ENCODE assay signal across 19 cellular contexts in the genomic region with DNA sequence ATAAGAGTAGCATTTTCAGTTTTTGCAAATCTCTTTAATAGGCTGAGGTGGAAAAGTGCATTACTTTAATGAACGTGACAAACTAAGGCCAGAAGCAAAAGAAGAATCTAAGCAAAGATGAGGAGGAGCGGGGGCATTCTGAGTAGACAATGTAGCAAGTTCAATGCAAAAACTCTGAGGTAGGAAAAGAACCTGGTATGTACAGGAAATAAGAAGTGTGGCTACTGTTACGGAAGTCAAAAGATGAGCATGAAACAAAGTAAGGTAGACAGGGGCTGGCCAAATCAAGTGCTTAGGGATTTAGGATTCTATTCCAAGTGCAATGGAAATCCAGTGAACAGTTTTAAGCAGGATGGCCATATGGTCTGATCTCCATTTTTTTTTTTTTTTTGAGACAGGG.
A peak's percentile ranks its signal among the peaks of the same experiment; 100 is the strongest.
DNase-seq lines count a peak whose midpoint lies in the region; ATAC-seq and TF ChIP-seq lines count a peak whose summit lies in the region.
"Had no signal": no experiment of that assay in that cellular context is flagged by ENCODE, and none has a peak within 500 bp of the region (broad histone marks: within the 10 kb centered on the region; RNA-seq: fewer than 3 reads in every experiment).

No MANE protein-coding gene starts in this region.

- POLR2A ChIA-PET in activated CD8-positive, alpha-beta T cell treated with anti-CD3 and anti-CD28 coated beads for 36 hours (lab: Charles Lee), result no interaction called here
- POLR2A ChIA-PET in activated CD8-positive, alpha-beta T cell treated with anti-CD3 and anti-CD28 coated beads, Interleukin-2, amount 10 ng/mL, durations not matched to agents 7 days and 5 days (lab: Charles Lee), result no interaction called here
- POLR2A ChIA-PET in activated naive CD8-positive, alpha-beta T cell treated with anti-CD3 and anti-CD28 coated beads, Interleukin-2, amount 10 ng/mL, durations not matched to agents 7 days and 5 days (lab: Charles Lee), result no interaction called here

- no peaks in the 10 kb centered on the region for H3K27me3 Mint-ChIP-seq in activated CD8-positive, alpha-beta T cell treated with anti-CD3 and anti-CD28 coated beads for 36 hours
- H3K27me3 Mint-ChIP-seq in activated CD8-positive, alpha-beta T cell treated with anti-CD3 and anti-CD28 coated beads, Interleukin-2, amount 10 ng/mL, durations not matched to agents 7 days and 5 days (ENCODE audit: low read depth), result no peaks in the 10 kb centered on the region
- H3K27me3 Mint-ChIP-seq in activated naive CD8-positive, alpha-beta T cell treated with anti-CD3 and anti-CD28 coated beads, Interleukin-2, amount 10 ng/mL, durations not matched to agents 7 days and 5 days, result no peaks in the 10 kb centered on the region
- H3K27me3 Mint-ChIP-seq: B cell; CD4-positive, CD25-positive, alpha-beta regulatory T cell had no signal

- no peak overlapping the region for H3K27ac ChIP-seq in substantia nigra (ENCODE audit: low read depth, low read length, poor library complexity, severe bottlenecking)

- ATAC-seq in activated CD8-positive, alpha-beta T cell treated with anti-CD3 and anti-CD28 coated beads for 36 hours, result no peak
- ATAC-seq in activated CD8-positive, alpha-beta T cell treated with anti-CD3 and anti-CD28 coated beads, Interleukin-2, amount 10 ng/mL, durations not matched to agents 7 days and 5 days, result no peak
- peak; percentile 63 for ATAC-seq in activated naive CD8-positive, alpha-beta T cell treated with anti-CD3 and anti-CD28 coated beads, Interleukin-2, amount 10 ng/mL, durations not matched to agents 7 days and 5 days (ENCODE audit: low read depth)
- ATAC-seq: HepG2, Panc1 had no signal

- H3K9me3 Mint-ChIP-seq in activated CD8-positive, alpha-beta T cell treated with anti-CD3 and anti-CD28 coated beads for 36 hours, result no peaks in the 10 kb centered on the region
- H3K9me3 Mint-ChIP-seq in activated CD8-positive, alpha-beta T cell treated with anti-CD3 and anti-CD28 coated beads, Interleukin-2, amount 10 ng/mL, durations not matched to agents 7 days and 5 days (ENCODE audit: insufficient read depth), result no peaks in the 10 kb centered on the region
- no peaks in the 10 kb centered on the region for H3K9me3 Mint-ChIP-seq in activated naive CD8-positive, alpha-beta T cell treated with anti-CD3 and anti-CD28 coated beads, Interleukin-2, amount 10 ng/mL, durations not matched to agents 7 days and 5 days

- H3K27ac Mint-ChIP-seq in activated CD8-positive, alpha-beta T cell treated with anti-CD3 and anti-CD28 coated beads for 36 hours, result peak overlapping the region; percentile 40
- no peak overlapping the region for H3K27ac Mint-ChIP-seq in activated CD8-positive, alpha-beta T cell treated with anti-CD3 and anti-CD28 coated beads, Interleukin-2, amount 10 ng/mL, durations not matched to agents 7 days and 5 days
- H3K27ac Mint-ChIP-seq in activated naive CD8-positive, alpha-beta T cell treated with anti-CD3 and anti-CD28 coated beads, Interleukin-2, amount 10 ng/mL, durations not matched to agents 7 days and 5 days, result peak overlapping the region; percentile 33
- H3K27ac Mint-ChIP-seq: B cell; CD4-positive, CD25-positive, alpha-beta regulatory T cell had no signal

- no peaks in the 10 kb centered on the region for H3K36me3 ChIP-seq in H7 (replicated peaks; ENCODE audit: control insufficient read depth, insufficient read depth, low read length)

- no peaks in the 10 kb centered on the region for H3K27me3 ChIP-seq in H7 (ENCODE audit: control insufficient read depth, insufficient read depth, low read length)

- TF ChIP-seq CTCF in activated CD8-positive, alpha-beta T cell treated with anti-CD3 and anti-CD28 coated beads for 36 hours (IDR thresholded peaks at IDR 0.05), result no peak

- intact Hi-C loops in activated CD8-positive, alpha-beta T cell treated with anti-CD3 and anti-CD28 coated beads for 36 hours (cut with micrococcal nuclease), result loop anchor here (10.0 kb wide), 1 partner anchor 79 kb away; a partner anchor contains a TSS

- DNase-seq in activated CD8-positive, alpha-beta T cell treated with anti-CD3 and anti-CD28 coated beads for 36 hours, result no peak
- no peak for DNase-seq in activated CD8-positive, alpha-beta T cell treated with anti-CD3 and anti-CD28 coated beads, Interleukin-2, amount 10 ng/mL, durations not matched to agents 7 days and 5 days
- DNase-seq in NCI-H82 treated with DMSO at 0.1 percent for 48 hours (lab: John Stamatoyannopoulos, UW; ENCODE audit: unreplicated experiment) (peak; percentile 97), H7 (no peak), substantia nigra (lab: John Stamatoyannopoulos, UW) (no peak), OCI-M1 (lab: John Stamatoyannopoulos, UW) (no peak)
- no peak for DNase-seq in activated naive CD8-positive, alpha-beta T cell treated with anti-CD3 and anti-CD28 coated beads, Interleukin-2, amount 10 ng/mL, durations not matched to agents 7 days and 5 days
- DNase-seq in activated CD4-positive, alpha-beta T cell treated with anti-CD3 and anti-CD28 coated beads, Interleukin-2, amount 50 U/mL, for 4 hours, result no peak
- DNase-seq: 8988T; CD4-positive, CD25-positive, alpha-beta regulatory T cell; DMS53; GOT3; KG1; NCI-H1105 treated with DMSO at 0.1 percent for 48 hours; NCI-H1694; NCI-H510A had no signal

- peaks cover 28% of the 10 kb centered on the region for H3K4me1 Mint-ChIP-seq in activated CD8-positive, alpha-beta T cell treated with anti-CD3 and anti-CD28 coated beads for 36 hours (ENCODE audit: low read depth)
- H3K4me1 Mint-ChIP-seq in activated CD8-positive, alpha-beta T cell treated with anti-CD3 and anti-CD28 coated beads, Interleukin-2, amount 10 ng/mL, durations not matched to agents 7 days and 5 days (ENCODE audit: low read depth), result peaks cover 23% of the 10 kb centered on the region
- peaks cover 24% of the 10 kb centered on the region for H3K4me1 Mint-ChIP-seq in activated naive CD8-positive, alpha-beta T cell treated with anti-CD3 and anti-CD28 coated beads, Interleukin-2, amount 10 ng/mL, durations not matched to agents 7 days and 5 days

- H3K36me3 Mint-ChIP-seq in activated CD8-positive, alpha-beta T cell treated with anti-CD3 and anti-CD28 coated beads for 36 hours (ENCODE audit: low read depth), result peaks cover 10% of the 10 kb centered on the region
- peaks cover 7% of the 10 kb centered on the region for H3K36me3 Mint-ChIP-seq in activated CD8-positive, alpha-beta T cell treated with anti-CD3 and anti-CD28 coated beads, Interleukin-2, amount 10 ng/mL, durations not matched to agents 7 days and 5 days (ENCODE audit: low read depth)
- peaks cover 13% of the 10 kb centered on the region for H3K36me3 Mint-ChIP-seq in activated naive CD8-positive, alpha-beta T cell treated with anti-CD3 and anti-CD28 coated beads, Interleukin-2, amount 10 ng/mL, durations not matched to agents 7 days and 5 days

- CTCF ChIA-PET in activated CD8-positive, alpha-beta T cell treated with anti-CD3 and anti-CD28 coated beads for 36 hours (lab: Charles Lee), result no interaction called here
- CTCF ChIA-PET in activated CD8-positive, alpha-beta T cell treated with anti-CD3 and anti-CD28 coated beads, Interleukin-2, amount 10 ng/mL, durations not matched to agents 7 days and 5 days (lab: Charles Lee), result no interaction called here

- no peak overlapping the region for H3K4me3 Mint-ChIP-seq in activated CD8-positive, alpha-beta T cell treated with anti-CD3 and anti-CD28 coated beads for 36 hours
- no peak overlapping the region for H3K4me3 Mint-ChIP-seq in activated CD8-positive, alpha-beta T cell treated with anti-CD3 and anti-CD28 coated beads, Interleukin-2, amount 10 ng/mL, durations not matched to agents 7 days and 5 days
- H3K4me3 Mint-ChIP-seq in activated naive CD8-positive, alpha-beta T cell treated with anti-CD3 and anti-CD28 coated beads, Interleukin-2, amount 10 ng/mL, durations not matched to agents 7 days and 5 days, result no peak overlapping the region
- H3K4me3 Mint-ChIP-seq: B cell; CD4-positive, CD25-positive, alpha-beta regulatory T cell had no signal

- no peak overlapping the region for H3K4me3 ChIP-seq in H7 (ENCODE audit: insufficient read depth, low read depth, low read length)
